Comparison of ENCODE assay signal across 27 cellular contexts in the genomic region with DNA sequence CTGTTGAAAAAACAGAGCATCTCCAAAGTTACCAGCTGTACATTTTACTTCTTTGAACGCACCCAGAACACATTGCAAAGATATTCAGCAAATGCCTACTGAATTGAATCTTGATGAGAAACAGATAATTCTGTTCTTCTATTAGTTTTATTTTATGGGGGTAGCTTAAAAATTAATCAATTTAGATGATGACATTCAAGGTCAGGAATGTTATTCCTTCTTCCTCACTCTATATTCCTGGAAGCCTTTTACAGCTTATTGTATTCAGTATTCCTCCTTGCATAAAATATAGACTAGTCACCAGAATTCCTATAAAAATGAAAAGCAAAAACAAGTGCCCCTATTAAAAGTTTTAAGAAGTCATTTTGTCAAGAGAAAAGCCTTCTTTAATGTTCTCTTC.
"Had no signal": no experiment of that assay in that cellular context is flagged by ENCODE, and none has a peak within 500 bp of the region (broad histone marks: within the 10 kb centered on the region; RNA-seq: fewer than 3 reads in every experiment).

No MANE protein-coding gene starts in this region.

- ATAC-seq: activated CD4-positive, alpha-beta T cell treated with anti-CD3 and anti-CD28 coated beads for 36 hours; activated T-cell treated with anti-CD3 and anti-CD28 coated beads, Interleukin-2, amount 50 U/mL, for 72 hours had no signal

- H3K27me3 ChIP-seq: brain microvascular endothelial cell, cardiac muscle cell, Peyer's patch, SJCRH30 had no signal

- H3K9me3 ChIP-seq: Peyer's patch, SJCRH30 had no signal

- H3K9me3 Mint-ChIP-seq: activated CD4-positive, alpha-beta memory T cell treated with anti-CD3 and anti-CD28 coated beads, Interleukin-2, amount 10 ng/mL, durations not matched to agents 7 days and 5 days; activated naive CD4-positive, alpha-beta T cell treated with anti-CD3 and anti-CD28 coated beads, Interleukin-2, amount 10 ng/mL, durations not matched to agents 7 days and 5 days; activated naive CD8-positive, alpha-beta T cell treated with anti-CD3 and anti-CD28 coated beads for 36 hours; activated T-cell treated with anti-CD3 and anti-CD28 coated beads, Interleukin-2, amount 50 U/mL, for 72 hours; activated T-helper 2 cell treated with anti-CD3 and anti-CD28 coated beads, Interferon-gamma antibody, Interleukin-2, Interleukin-4, amounts not matched to agents 10 μg/mL and 5 μg/mL and 100 μg/mL, durations not matched to agents 14 hours and 24 hours and 36 hours had no signal

- H3K4me1 Mint-ChIP-seq: activated CD4-positive, alpha-beta memory T cell treated with anti-CD3 and anti-CD28 coated beads, Interleukin-2, amount 10 ng/mL, durations not matched to agents 7 days and 5 days; activated CD4-positive, alpha-beta T cell treated with anti-CD3 and anti-CD28 coated beads for 36 hours; activated naive CD4-positive, alpha-beta T cell treated with anti-CD3 and anti-CD28 coated beads, Interleukin-2, amount 10 ng/mL, durations not matched to agents 7 days and 5 days; activated naive CD8-positive, alpha-beta T cell treated with anti-CD3 and anti-CD28 coated beads for 36 hours had no signal

- H3K4me1 ChIP-seq: Peyer's patch, SJCRH30 had no signal

- H3K4me3 ChIP-seq: cardiac muscle cell, Peyer's patch, SJCRH30 had no signal

- H3K36me3 ChIP-seq: brain microvascular endothelial cell, cardiac muscle cell, SJCRH30 had no signal

- H3K27me3 Mint-ChIP-seq: activated CD4-positive, alpha-beta memory T cell treated with anti-CD3 and anti-CD28 coated beads, Interleukin-2, amount 10 ng/mL, durations not matched to agents 7 days and 5 days; activated CD4-positive, alpha-beta T cell treated with anti-CD3 and anti-CD28 coated beads for 36 hours; activated naive CD4-positive, alpha-beta T cell treated with anti-CD3 and anti-CD28 coated beads, Interleukin-2, amount 10 ng/mL, durations not matched to agents 7 days and 5 days; activated naive CD8-positive, alpha-beta T cell treated with anti-CD3 and anti-CD28 coated beads for 36 hours had no signal

- H3K4me3 Mint-ChIP-seq: activated CD4-positive, alpha-beta memory T cell treated with anti-CD3 and anti-CD28 coated beads, Interleukin-2, amount 10 ng/mL, durations not matched to agents 7 days and 5 days; activated CD4-positive, alpha-beta T cell treated with anti-CD3 and anti-CD28 coated beads for 36 hours; activated naive CD4-positive, alpha-beta T cell treated with anti-CD3 and anti-CD28 coated beads, Interleukin-2, amount 10 ng/mL, durations not matched to agents 7 days and 5 days; activated naive CD8-positive, alpha-beta T cell treated with anti-CD3 and anti-CD28 coated beads for 36 hours; activated T-cell treated with anti-CD3 and anti-CD28 coated beads, Interleukin-2, amount 50 U/mL, for 72 hours had no signal

- DNase-seq: activated CD4-positive, alpha-beta memory T cell treated with anti-CD3 and anti-CD28 coated beads, Interleukin-2, amount 10 ng/mL, durations not matched to agents 7 days and 5 days; activated CD4-positive, alpha-beta T cell treated with anti-CD3 and anti-CD28 coated beads for 36 hours; activated CD4-positive, alpha-beta T cell treated with anti-CD3 and anti-CD28 coated beads, Interleukin-2, amount 50 U/mL, for 1 hour; activated gamma-delta T cell treated with Interleukin-2 at 50 U/mL for 16 hours; activated naive CD4-positive, alpha-beta T cell treated with anti-CD3 and anti-CD28 coated beads, Interleukin-2, amount 10 ng/mL, durations not matched to agents 7 days and 5 days; activated naive CD8-positive, alpha-beta T cell treated with anti-CD3 and anti-CD28 coated beads for 36 hours; activated T-cell treated with anti-CD3 and anti-CD28 coated beads for 4 hours; activated T-cell treated with anti-CD3 and anti-CD28 coated beads, Interleukin-2, amount 50 U/mL, for 72 hours; brain microvascular endothelial cell; cerebellar nuclear complex; KG1; NCI-H1092; NCI-H2029; NCI-H2107; NCI-H345; NCI-H510A; NCI-H526 treated with DMSO at 0.1 percent for 48 hours; NCI-H82; NK-92 treated with Interleukin-12 subunit alpha and Interleukin-12 subunit beta, amount 100 ng/mL, for 24 hours; Peyer's patch; Right ventricle myocardium superior; SJCRH30; T-helper 1 cell had no signal

- H3K27ac Mint-ChIP-seq: activated CD4-positive, alpha-beta memory T cell treated with anti-CD3 and anti-CD28 coated beads, Interleukin-2, amount 10 ng/mL, durations not matched to agents 7 days and 5 days; activated CD4-positive, alpha-beta T cell treated with anti-CD3 and anti-CD28 coated beads for 36 hours; activated naive CD4-positive, alpha-beta T cell treated with anti-CD3 and anti-CD28 coated beads, Interleukin-2, amount 10 ng/mL, durations not matched to agents 7 days and 5 days; activated naive CD8-positive, alpha-beta T cell treated with anti-CD3 and anti-CD28 coated beads for 36 hours; activated T-cell treated with anti-CD3 and anti-CD28 coated beads, Interleukin-2, amount 50 U/mL, for 72 hours; activated T-helper 2 cell treated with anti-CD3 and anti-CD28 coated beads, Interferon-gamma antibody, Interleukin-2, Interleukin-4, amounts not matched to agents 10 μg/mL and 5 μg/mL and 100 μg/mL, durations not matched to agents 14 hours and 24 hours and 36 hours had no signal

- H3K27ac ChIP-seq: brain microvascular endothelial cell, cardiac muscle cell, Peyer's patch, RWPE1, SJCRH30, VCaP had no signal
